In genomic region chr9:3758816-3759576, GRCh38 we compare ENCODE assay signal across 11 cellular contexts.
A peak's percentile ranks its signal among the peaks of the same experiment; 100 is the strongest.
DNase-seq lines count a peak whose midpoint lies in the region; ATAC-seq, FAIRE-seq and TF ChIP-seq lines count a peak whose summit lies in the region.
"Had no signal": no experiment of that assay in that cellular context is flagged by ENCODE, and none has a peak within 500 bp of the region (broad histone marks: within the 10 kb centered on the region; RNA-seq: fewer than 3 reads in every experiment).

No MANE protein-coding gene starts in this region.

- H3K9me3 ChIP-seq in right atrium auricular region: no peaks in the 10 kb centered on the region

- no peak overlapping the region for H3K27ac ChIP-seq in right atrium auricular region

- H3K36me3 ChIP-seq in bronchial epithelial cell (ENCODE audit: control insufficient read depth, insufficient read depth, low read length) (no peaks in the 10 kb centered on the region), right atrium auricular region (no peaks in the 10 kb centered on the region)
- H3K36me3 ChIP-seq: neural progenitor cell had no signal

- FAIRE-seq in bronchial epithelial cell (lab: Jason Lieb, UNC): no peak

- H3K4me3 ChIP-seq in NB4 (ENCODE audit: low read depth, low read length) (peak overlapping the region; percentile 7), bronchial epithelial cell (ENCODE audit: low read depth, low read length) (no peak overlapping the region), right atrium auricular region (no peak overlapping the region)
- H3K4me3 ChIP-seq: neural progenitor cell had no signal

- H3K27me3 ChIP-seq in bronchial epithelial cell (ENCODE audit: control insufficient read depth, insufficient read depth, low read length): no peaks in the 10 kb centered on the region
- H3K27me3 ChIP-seq in right atrium auricular region: no peaks in the 10 kb centered on the region
- H3K27me3 ChIP-seq: neural progenitor cell had no signal

- peak; percentile 58 for ATAC-seq in GM18498 (IDR thresholded peaks at IDR 0.05; ENCODE audit: unreplicated experiment)
- ATAC-seq in HG02798 (IDR thresholded peaks at IDR 0.05; ENCODE audit: poor library complexity, unreplicated experiment): no peak
- ATAC-seq: esophagus mucosa had no signal

- no peak for TF ChIP-seq CTCF in NB4 (IDR thresholded peaks at IDR 0.05; ENCODE audit: low read depth, low read length)
- no peak for TF ChIP-seq CTCF in bronchial epithelial cell (IDR thresholded peaks at IDR 0.05; ENCODE audit: insufficient read depth, low read length, severe bottlenecking)
- TF ChIP-seq CTCF in right atrium auricular region (IDR thresholded peaks at IDR 0.05): no peak

- no peaks in the 10 kb centered on the region for H3K4me1 ChIP-seq in right atrium auricular region

- DNase-seq in A172 (ENCODE audit: low spot score) (peak; percentile 19), NB4 (ENCODE audit: low read depth) (peak; percentile 68), bronchial epithelial cell (ENCODE audit: low read depth) (peak; percentile 65), D341Med (ENCODE audit: low spot score) (no peak), right atrium auricular region (ENCODE audit: low spot score) (no peak), DMS 273 treated with DMSO at 0.1 percent for 48 hours (lab: John Stamatoyannopoulos, UW) (no peak)
- DNase-seq: CD4-positive, CD25-positive, alpha-beta regulatory T cell had no signal

- no peak for TF ChIP-seq POLR2A in NB4 (IDR thresholded peaks at IDR 0.05; ENCODE audit: extremely low read depth, insufficient read length)

Comparison
In these comparisons a context has a peak if more than half of its experiments do, and no peak if none do; other contexts are left out.
1. DNase-seq: peak in A172 (single experiment), NB4 (single experiment) and bronchial epithelial cell (single experiment); none in D341Med (single experiment), right atrium auricular region (single experiment) and DMS 273 treated with DMSO at 0.1 percent for 48 hours (single experiment).